Comparison of ENCODE assay signal across 8 cellular contexts in the genomic region with DNA sequence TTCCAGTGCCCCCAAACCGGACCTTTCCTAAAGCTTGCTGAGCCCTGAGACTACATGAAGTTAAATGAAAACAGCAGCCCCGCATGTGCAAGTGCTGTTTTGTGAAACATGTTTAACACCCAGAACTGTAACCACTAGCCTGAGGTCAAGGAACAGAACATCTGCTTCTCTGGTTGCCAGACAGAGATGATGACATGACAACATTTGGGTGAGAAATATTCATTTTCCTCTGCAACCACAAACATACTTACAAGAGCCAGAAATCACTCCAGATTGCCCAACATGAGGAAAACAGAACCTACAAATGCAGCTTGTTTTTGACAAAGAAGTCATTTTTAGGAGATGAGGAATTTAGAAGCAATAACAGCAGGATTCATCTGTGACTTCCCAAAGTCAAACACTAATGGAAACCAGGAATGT.
DNase-seq lines count a peak whose midpoint lies in the region; ATAC-seq and TF ChIP-seq lines count a peak whose summit lies in the region.

No MANE protein-coding gene starts in this region.

- no TSS peak for BruUV-seq in IMR-90 (replicated peaks; lab: Mats Ljungman, UMichigan)

- TF ChIP-seq POLR2A in IMR-90 (IDR thresholded peaks at IDR 0.05; ENCODE audit: low read depth, low read length), result no peak
- no peak for TF ChIP-seq POLR2A in sigmoid colon (IDR thresholded peaks at IDR 0.05)
- no peak for TF ChIP-seq POLR2A in spleen (IDR thresholded peaks at IDR 0.05)

- no peak for TF ChIP-seq RAD21 in IMR-90 (IDR thresholded peaks at IDR 0.05; ENCODE audit: low read length)

- H3K4ac ChIP-seq in IMR-90 (ENCODE audit: low read depth, low read length), result no peak overlapping the region

- no peak overlapping the region for H4K91ac ChIP-seq in IMR-90 (ENCODE audit: insufficient read depth, low read depth, low read length)

- H3K18ac ChIP-seq in IMR-90 (ENCODE audit: low read depth, low read length), result no peak overlapping the region

- peaks cover 12% of the 10 kb centered on the region for H3K4me1 ChIP-seq in IMR-90 (ENCODE audit: control insufficient read depth, insufficient read depth, low read length)
- H3K4me1 ChIP-seq in sigmoid colon, result peaks cover 0 to 31% (median 13%) of the 10 kb centered on the region in 4 donors
- peaks cover 0 to 29% (median 12%) of the 10 kb centered on the region in 6 donors for H3K4me1 ChIP-seq in spleen

- no peak overlapping the region; the same call in 1 of the 2 replicates for H3K4me2 ChIP-seq in IMR-90 (ENCODE audit: low read depth, low read length)

- peak in 1 of 4 donors; percentile 46 for TF ChIP-seq EP300 in sigmoid colon (IDR thresholded peaks at IDR 0.05)

- peaks cover 13% of the 10 kb centered on the region for H3K9me1 ChIP-seq in IMR-90 (ENCODE audit: insufficient read depth, low read length)

- H2AK9ac ChIP-seq in IMR-90 (replicated peaks; ENCODE audit: low read depth, low read length, poor library complexity), result no peak overlapping the region

- DNase-seq in GM10266 (ENCODE audit: extremely low spot score) (peak; percentile 29), IMR-90 (peak; percentile 87), cardiac fibroblast (ENCODE audit: low read depth in 2 of 2) (peak; percentile 95 to 97), sigmoid colon (peak; percentile 76), GM19238 (ENCODE audit: insufficient read length, low spot score) (no peak), spleen (no peak)

- H2BK120ac ChIP-seq in IMR-90 (ENCODE audit: low read depth, low read length), result no peak overlapping the region

- in situ Hi-C loops in IMR-90 (cut with MboI; ENCODE audit: low sequenced_read_pairs), result no loop called here

- H3K14ac ChIP-seq in IMR-90 (replicated peaks; ENCODE audit: low read depth, low read length), result no peak overlapping the region

- no peak overlapping the region for H4K5ac ChIP-seq in IMR-90 (ENCODE audit: low read depth, low read length)

- POLR2A ChIA-PET in IMR-90 (lab: Charles Lee; ENCODE audit: unreplicated experiment), result no interaction called here

- dilution Hi-C loops in IMR-90 (cut with HindIII; ENCODE audit: low sequenced_read_pairs, unreplicated experiment), result no loop called here

- no peak overlapping the region for H2BK5ac ChIP-seq in IMR-90 (ENCODE audit: low read depth, low read length, poor library complexity, severe bottlenecking)

- H2BK15ac ChIP-seq in IMR-90 (ENCODE audit: low read depth, low read length), result no peak overlapping the region

- no peak overlapping the region for H3K56ac ChIP-seq in IMR-90 (ENCODE audit: extremely low read depth, insufficient read depth, low read length)

- 0% methylated on average over 1 of the region's 2 CpGs; no CpG with 5 or more reads in 1 of the 2 experiments for WGBS in IMR-90 (ENCODE audit: extremely low coverage in 2 of 2, insufficient read length in 1 of 2), 2 experiments
- 38 to 54% methylated on average over 2 of the region's 2 CpGs for WGBS in sigmoid colon, 2 donors
- WGBS in spleen, 5 donors, result 20 to 40% (median 26%) methylated on average over 2 of the region's 2 CpGs

- no peak overlapping the region for H3K9ac ChIP-seq in IMR-90 (ENCODE audit: low read depth, low read length)

- H4K8ac ChIP-seq in IMR-90 (ENCODE audit: low read depth in 2 of 2, low read length in 2 of 2), result no peak overlapping the region

- CTCF ChIA-PET in IMR-90 (lab: Yijun Ruan, JAX), result interaction anchor here (1.0 kb wide), 1 partner anchor 151 kb away, joined by 3 read pairs; no protein-coding TSS in a partner anchor

- H4K20me1 ChIP-seq in IMR-90 (ENCODE audit: insufficient read depth, low read length), result peaks cover 22% of the 10 kb centered on the region; the same call in 1 of the 2 replicates

- intact Hi-C loops in IMR-90 (cut with micrococcal nuclease), result no loop called here
- intact Hi-C loops in sigmoid colon (cut with DNase I), result no loop called here
- intact Hi-C loops in spleen (cut with DNase I; ENCODE audit: low total_unique reads), result no loop called here

- H3K23ac ChIP-seq in IMR-90 (ENCODE audit: low read depth, low read length), result no peak overlapping the region

- no peak overlapping the region for H3K4me3 ChIP-seq in IMR-90 (ENCODE audit: insufficient read depth, low read depth, low read length)
- no peak overlapping the region for H3K4me3 ChIP-seq in cardiac fibroblast (replicated peaks in 1 of 2; ENCODE audit: low read depth in 2 of 2, low read length in 2 of 2)
- H3K4me3 ChIP-seq in sigmoid colon, result no peak overlapping the region
- H3K4me3 ChIP-seq in spleen, result no peak overlapping the region

- peaks cover 20 to 45% of the 10 kb centered on the region in 2 experiments for H3K79me1 ChIP-seq in IMR-90 (ENCODE audit: low read depth in 1 of 2, low read length in 2 of 2)

- H2AFZ ChIP-seq in IMR-90 (replicated peaks; ENCODE audit: low read length, poor library complexity), result no peak overlapping the region

- H3K9me3 ChIP-seq in IMR-90 (ENCODE audit: control insufficient read depth, insufficient read depth, low read length), result no peaks in the 10 kb centered on the region
- H3K9me3 ChIP-seq in sigmoid colon, result no peaks in the 10 kb centered on the region
- H3K9me3 ChIP-seq in spleen, result no peaks in the 10 kb centered on the region

- peak; percentile 49 for ATAC-seq in GM21528 (IDR thresholded peaks at IDR 0.05; ENCODE audit: low FRiP score, unreplicated experiment)
- ATAC-seq in IMR-90 (ENCODE audit: low read depth), result peak; percentile 45
- ATAC-seq in activated CD4-positive, CD25-positive, alpha-beta regulatory T cell treated with anti-CD3 and anti-CD28 coated beads, Interleukin-2, amount 50 U/mL, for 24 hours, result no peak

- no peak overlapping the region for H2AK5ac ChIP-seq in IMR-90 (ENCODE audit: low read depth, low read length)

- no peaks in the 10 kb centered on the region for H3K27me3 ChIP-seq in IMR-90 (ENCODE audit: control insufficient read depth, insufficient read depth, low read length)
- H3K27me3 ChIP-seq in sigmoid colon, result no peaks in the 10 kb centered on the region
- H3K27me3 ChIP-seq in spleen (replicated peaks in 1 of 7), result no peaks in the 10 kb centered on the region

- no peak overlapping the region for H3K27ac ChIP-seq in IMR-90 (ENCODE audit: insufficient read depth, low read length)
- H3K27ac ChIP-seq in sigmoid colon, result peak overlapping the region; percentile 17 to 58 (median 51)
- H3K27ac ChIP-seq in spleen, result peak overlapping the region in 4 of 8 donors; percentile 9 to 66 (median 55)

- H3K36me3 ChIP-seq in IMR-90 (ENCODE audit: control insufficient read depth, insufficient read depth, low read length), result peaks cover 12% of the 10 kb centered on the region; the same call in 1 of the 2 replicates
- H3K36me3 ChIP-seq in sigmoid colon, result no peaks in the 10 kb centered on the region
- H3K36me3 ChIP-seq in spleen, result no peaks in the 10 kb centered on the region

- no peak overlapping the region for H2BK20ac ChIP-seq in IMR-90 (ENCODE audit: low read depth, low read length)

- TF ChIP-seq CTCF in GM10266 (IDR thresholded peaks at IDR 0.05; ENCODE audit: control insufficient read depth, insufficient read depth, low read depth, missing control alignments), result no peak
- TF ChIP-seq CTCF in IMR-90 (conservative IDR thresholded peaks at IDR 0.05; ENCODE audit: low read depth, low read length), result no peak
- TF ChIP-seq CTCF in cardiac fibroblast (IDR thresholded peaks at IDR 0.05; ENCODE audit: low read depth, low read length), result no peak
- no peak for TF ChIP-seq CTCF in sigmoid colon (IDR thresholded peaks at IDR 0.05)
- TF ChIP-seq CTCF in spleen (IDR thresholded peaks at IDR 0.05 in 8 of 11, conservative IDR thresholded peaks at IDR 0.05 in 3 of 11), result no peak

TF ChIP-seq in IMR-90, 13 proteins besides CTCF, POLR2A, EP300 and RAD21:
- TF ChIP-seq, protein P1, sequence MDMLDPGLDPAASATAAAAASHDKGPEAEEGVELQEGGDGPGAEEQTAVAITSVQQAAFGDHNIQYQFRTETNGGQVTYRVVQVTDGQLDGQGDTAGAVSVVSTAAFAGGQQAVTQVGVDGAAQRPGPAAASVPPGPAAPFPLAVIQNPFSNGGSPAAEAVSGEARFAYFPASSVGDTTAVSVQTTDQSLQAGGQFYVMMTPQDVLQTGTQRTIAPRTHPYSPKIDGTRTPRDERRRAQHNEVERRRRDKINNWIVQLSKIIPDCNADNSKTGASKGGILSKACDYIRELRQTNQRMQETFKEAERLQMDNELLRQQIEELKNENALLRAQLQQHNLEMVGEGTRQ (IDR thresholded peaks at IDR 0.05; ENCODE audit: low read depth, low read length), result no peak
- TF ChIP-seq FOS (IDR thresholded peaks at IDR 0.05; ENCODE audit: low read depth, low read length), result no peak
- TF ChIP-seq, protein P2, sequence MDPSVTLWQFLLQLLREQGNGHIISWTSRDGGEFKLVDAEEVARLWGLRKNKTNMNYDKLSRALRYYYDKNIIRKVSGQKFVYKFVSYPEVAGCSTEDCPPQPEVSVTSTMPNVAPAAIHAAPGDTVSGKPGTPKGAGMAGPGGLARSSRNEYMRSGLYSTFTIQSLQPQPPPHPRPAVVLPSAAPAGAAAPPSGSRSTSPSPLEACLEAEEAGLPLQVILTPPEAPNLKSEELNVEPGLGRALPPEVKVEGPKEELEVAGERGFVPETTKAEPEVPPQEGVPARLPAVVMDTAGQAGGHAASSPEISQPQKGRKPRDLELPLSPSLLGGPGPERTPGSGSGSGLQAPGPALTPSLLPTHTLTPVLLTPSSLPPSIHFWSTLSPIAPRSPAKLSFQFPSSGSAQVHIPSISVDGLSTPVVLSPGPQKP (IDR thresholded peaks at IDR 0.05; ENCODE audit: borderline replicate concordance, low read depth, low read length), result no peak
- TF ChIP-seq CEBPB (IDR thresholded peaks at IDR 0.05; ENCODE audit: low read depth, low read length), result peak; percentile 90
- TF ChIP-seq SMC3 (IDR thresholded peaks at IDR 0.05; ENCODE audit: low read depth, low read length), result no peak
- TF ChIP-seq MAFK (IDR thresholded peaks at IDR 0.05; ENCODE audit: low read depth, low read length), result peak; percentile 27; the same call in 1 of the 2 replicates
- TF ChIP-seq RFX5 (IDR thresholded peaks at IDR 0.05; ENCODE audit: low read depth, low read length), result no peak
- TF ChIP-seq MXI1 (IDR thresholded peaks at IDR 0.05; ENCODE audit: borderline replicate concordance, low read depth, low read length), result 0 out of 2 replicates have a peak, but pooled peaks have one; percentile 57
- TF ChIP-seq MAZ (IDR thresholded peaks at IDR 0.05; ENCODE audit: borderline replicate concordance, low read depth, low read length), result no peak
- TF ChIP-seq BHLHE40 (IDR thresholded peaks at IDR 0.05; ENCODE audit: low read depth, low read length), result peak; percentile 91
- TF ChIP-seq RCOR1 (IDR thresholded peaks at IDR 0.05; ENCODE audit: insufficient replicate concordance, low read length), result peak; percentile 94
- TF ChIP-seq CHD1 (IDR thresholded peaks at IDR 0.05; ENCODE audit: low read depth, low read length), result no peak
- TF ChIP-seq NFE2L2 (IDR thresholded peaks at IDR 0.05; ENCODE audit: low read depth, low read length), result peak; percentile 9; the same call in 1 of the 2 replicates

Comparison
In these comparisons a context has a peak if more than half of its experiments do, and no peak if none do; other contexts are left out.
1. DNase-seq: peak in GM10266 (single experiment), IMR-90 (single experiment), cardiac fibroblast (2 of 2) and sigmoid colon (single experiment); none in GM19238 (single experiment) and spleen (single experiment).
2. ATAC-seq: peak in GM21528 (single experiment) and IMR-90 (single experiment); none in activated CD4-positive, CD25-positive, alpha-beta regulatory T cell treated with anti-CD3 and anti-CD28 coated beads, Interleukin-2, amount 50 U/mL, for 24 hours (0 of 2).